In genomic region chr18:58929206-58929605, GRCh38 we compare ENCODE assay signal across 2 cellular contexts.
TF ChIP-seq lines count a peak whose summit lies in the region.

No MANE protein-coding gene starts in this region.

TF ChIP-seq in IMR-90, 13 proteins besides CTCF, POLR2A, EP300 and RAD21 (continued from another document):
- TF ChIP-seq RFX5 (IDR thresholded peaks at IDR 0.05; ENCODE audit: low read depth, low read length) (no peak), USF2 (IDR thresholded peaks at IDR 0.05; ENCODE audit: low read depth, low read length) (no peak), RCOR1 (IDR thresholded peaks at IDR 0.05; ENCODE audit: insufficient replicate concordance, low read length) (no peak)
TF ChIP-seq in IMR-90: peak in this region for 0.

TF ChIP-seq in WTC11, 78 proteins besides CTCF, POLR2A, EP300 and RAD21 (continued from another document):
- no peak for TF ChIP-seq NR3C1 (CRISPR knock-in tag; conservative IDR thresholded peaks at IDR 0.05; ENCODE audit: low read depth)
